8 cellular contexts compared by ENCODE assay signal in the genomic region with DNA sequence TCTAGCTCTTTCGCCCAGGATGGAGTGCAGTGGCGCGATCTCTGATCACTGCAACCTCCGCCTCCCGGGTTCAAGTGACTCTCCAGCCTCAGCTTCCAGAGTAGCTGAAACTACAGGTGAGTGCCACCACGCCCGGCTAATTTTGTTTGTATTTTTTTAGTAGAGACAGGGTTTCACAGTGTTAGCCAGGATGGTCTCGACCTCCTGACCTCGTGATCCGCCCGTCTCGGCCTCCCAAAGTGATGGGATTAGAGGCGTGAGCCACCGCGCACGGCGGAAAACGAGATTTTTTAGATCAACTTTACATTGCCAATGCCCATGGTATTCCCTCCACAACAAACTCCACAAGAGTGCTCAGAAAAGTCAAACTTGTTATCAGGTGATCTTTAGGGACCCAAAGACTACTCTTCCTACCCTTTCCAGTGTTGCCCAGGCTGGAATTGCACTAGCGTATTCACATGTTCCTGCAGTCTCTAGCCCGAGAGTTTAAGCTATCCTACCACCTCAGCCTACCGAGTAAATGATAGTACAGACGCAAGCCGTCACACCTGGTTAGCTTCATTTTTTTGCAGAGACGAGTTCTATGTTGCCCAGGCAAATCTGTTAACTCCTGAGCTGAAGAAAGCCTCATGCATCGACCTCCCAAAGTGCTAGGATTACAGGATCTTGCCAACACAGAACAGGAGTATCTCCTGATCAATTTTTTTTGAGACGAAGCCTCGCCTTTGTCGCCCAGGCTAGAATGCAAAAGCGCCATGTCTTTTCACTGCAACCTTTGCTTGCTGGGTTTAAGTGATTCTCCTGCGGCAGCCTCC.
A peak's percentile ranks its signal among the peaks of the same experiment; 100 is the strongest.
DNase-seq lines count a peak whose midpoint lies in the region; TF ChIP-seq lines count a peak whose summit lies in the region.

No MANE protein-coding gene starts in this region.

- peak overlapping the region; percentile 36 to 65 (median 59) for H3K4me3 ChIP-seq in Peyer's patch
- H3K4me3 ChIP-seq in esophagus (ENCODE audit: low read depth in 1 of 2, low read length in 2 of 2): peak overlapping the region; percentile 31 to 61

- peaks cover 0 to 4% (median 0%) of the 10 kb centered on the region in 4 donors for H3K4me1 ChIP-seq in Peyer's patch
- H3K4me1 ChIP-seq in esophagus (ENCODE audit: control insufficient read depth in 2 of 2, insufficient read depth in 2 of 2, low read length in 1 of 2): peaks cover 0 to 2% of the 10 kb centered on the region in 2 donors

- H3K36me3 ChIP-seq in Peyer's patch: no peaks in the 10 kb centered on the region
- no peaks in the 10 kb centered on the region for H3K36me3 ChIP-seq in esophagus (ENCODE audit: control insufficient read depth in 2 of 2, insufficient read depth in 2 of 2, low read length in 1 of 2)

- TF ChIP-seq POLR2A in Peyer's patch (IDR thresholded peaks at IDR 0.05): peak in 1 of 2 donors; percentile 68

- H3K9me3 ChIP-seq in Peyer's patch (no peaks in the 10 kb centered on the region), esophagus (ENCODE audit: control insufficient read depth in 2 of 2, insufficient read depth in 1 of 2, low read depth in 1 of 2, low read length in 1 of 2) (no peaks in the 10 kb centered on the region)

- H3K27me3 ChIP-seq in Peyer's patch: no peaks in the 10 kb centered on the region
- H3K27me3 ChIP-seq in esophagus (ENCODE audit: control insufficient read depth in 1 of 2, insufficient read depth in 2 of 2, low read length in 2 of 2): no peaks in the 10 kb centered on the region

- WGBS in esophagus, 2 donors: 7 to 9% methylated on average over 30 of the region's 30 CpGs

- peak overlapping the region; percentile 84 to 99 (median 96) for H3K27ac ChIP-seq in Peyer's patch
- peak overlapping the region; percentile 97 to 98 for H3K27ac ChIP-seq in esophagus (ENCODE audit: low read depth in 2 of 2, low read length in 1 of 2)

- DNase-seq in stimulated activated CD4-positive, alpha-beta T cell treated with anti-CD3 and anti-CD28 coated beads, Interleukin-1b, Interleukin-23, amount 100 ng/mL, for 48 hours: peak; percentile 50
- DNase-seq in stimulated activated CD4-positive, alpha-beta T cell treated with anti-CD3 and anti-CD28 coated beads, Interleukin-4, amount 100 ng/mL, for 1 hour: no peak
- DNase-seq in Peyer's patch (peak in 1 of 3 donors; percentile 68), pons (ENCODE audit: low spot score) (peak; percentile 9), activated gamma-delta T cell (lab: John Stamatoyannopoulos, UW) (no peak), A172 (ENCODE audit: low spot score) (no peak), SW 1271 (lab: John Stamatoyannopoulos, UW) (no peak)

- peak in 1 of 6 experiments; percentile 21 for TF ChIP-seq CTCF in Peyer's patch (IDR thresholded peaks at IDR 0.05)

Comparison
In these comparisons a context has a peak if more than half of its experiments do, and no peak if none do; other contexts are left out.
1. DNase-seq: peak in stimulated activated CD4-positive, alpha-beta T cell treated with anti-CD3 and anti-CD28 coated beads, Interleukin-1b, Interleukin-23, amount 100 ng/mL, for 48 hours (single experiment) and pons (single experiment); none in stimulated activated CD4-positive, alpha-beta T cell treated with anti-CD3 and anti-CD28 coated beads, Interleukin-4, amount 100 ng/mL, for 1 hour (single experiment), activated gamma-delta T cell (single experiment), A172 (single experiment) and SW 1271 (0 of 2).